ENCODE assay signal across 10 cellular contexts in the genomic region with DNA sequence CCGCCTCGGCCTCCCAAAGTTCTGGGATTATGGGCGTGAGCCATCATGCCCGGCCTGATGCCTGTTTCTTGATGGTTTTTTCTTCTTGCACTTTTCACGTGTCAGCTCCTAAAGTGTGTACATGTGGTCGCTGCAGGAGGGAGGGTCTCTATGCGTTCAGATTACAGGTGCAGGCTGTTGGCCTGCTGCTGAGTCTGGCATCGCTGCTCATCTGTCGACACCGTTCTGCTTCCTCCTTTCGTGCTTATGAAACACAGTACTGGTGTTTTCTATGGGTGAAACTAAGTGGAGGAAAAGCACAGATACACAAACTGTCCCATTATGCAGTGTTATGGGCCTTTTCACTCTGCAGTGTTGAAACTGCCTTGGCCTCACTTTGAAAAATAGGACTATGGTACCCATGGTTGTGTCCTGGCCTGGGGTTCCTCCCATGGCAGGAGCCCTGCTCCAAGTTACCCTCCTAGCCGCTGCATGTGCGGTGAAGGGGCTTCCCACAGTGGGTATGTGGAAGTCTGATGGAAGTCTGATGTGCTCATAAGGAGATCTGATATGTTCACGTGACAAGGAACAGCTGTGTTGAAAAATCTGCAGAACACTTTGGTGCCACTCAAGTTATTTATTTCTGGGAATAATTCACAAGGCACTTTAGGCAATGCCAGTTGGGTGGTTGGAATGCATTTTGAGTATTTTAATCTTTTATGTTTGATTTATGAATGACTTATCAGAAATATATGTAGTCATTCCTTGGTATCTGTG. TPM values are rescaled to one million over a fixed set of nuclear protein-coding genes. Genes with fewer than 3 reads are reported as not detected.
DNase-seq lines count a peak whose midpoint lies in the region; ATAC-seq and TF ChIP-seq lines count a peak whose summit lies in the region.
"Had no signal": no experiment of that assay in that cellular context is flagged by ENCODE, and none has a peak within 500 bp of the region (broad histone marks: within the 10 kb centered on the region; RNA-seq: fewer than 3 reads in every experiment).

No MANE protein-coding gene starts in this region.

- DNase-seq in activated CD8-positive, alpha-beta T cell treated with anti-CD3 and anti-CD28 coated beads for 36 hours: no peak
- no peak for DNase-seq in psoas muscle
- no peak for DNase-seq in ACHN
- no peak for DNase-seq in breast epithelium (ENCODE audit: low spot score in 2 of 2)
- DNase-seq: activated effector memory CD4-positive, alpha-beta T cell treated with Interleukin-2 at 50 U/mL for 16 hours; pancreas had no signal

- intact Hi-C loops in activated CD8-positive, alpha-beta T cell treated with anti-CD3 and anti-CD28 coated beads for 36 hours (cut with micrococcal nuclease): no loop called here
- intact Hi-C loops in psoas muscle (cut with DNase I) (no loop called here), breast epithelium (cut with DNase I; ENCODE audit: low total_unique reads) (no loop called here)

- H3K4me1 Mint-ChIP-seq in activated CD8-positive, alpha-beta T cell treated with anti-CD3 and anti-CD28 coated beads for 36 hours (ENCODE audit: low read depth): peaks cover 64% of the 10 kb centered on the region

- no peak overlapping the region for H3K4me3 Mint-ChIP-seq in activated CD8-positive, alpha-beta T cell treated with anti-CD3 and anti-CD28 coated beads for 36 hours

- H3K9me3 ChIP-seq in psoas muscle (no peaks in the 10 kb centered on the region), breast epithelium (no peaks in the 10 kb centered on the region)
- H3K9me3 ChIP-seq: pancreas had no signal

- TF ChIP-seq POLR2A in breast epithelium (IDR thresholded peaks at IDR 0.05): no peak

- TF ChIP-seq CTCF in activated CD8-positive, alpha-beta T cell treated with anti-CD3 and anti-CD28 coated beads for 36 hours (IDR thresholded peaks at IDR 0.05): no peak
- TF ChIP-seq CTCF in psoas muscle (IDR thresholded peaks at IDR 0.05) (no peak), breast epithelium (IDR thresholded peaks at IDR 0.05) (no peak)

- H3K9me3 Mint-ChIP-seq in activated CD8-positive, alpha-beta T cell treated with anti-CD3 and anti-CD28 coated beads for 36 hours: no peaks in the 10 kb centered on the region

- H3K4me3 ChIP-seq in psoas muscle (no peak overlapping the region), breast epithelium (no peak overlapping the region)
- H3K4me3 ChIP-seq: pancreas had no signal

- CTCF ChIA-PET in activated CD8-positive, alpha-beta T cell treated with anti-CD3 and anti-CD28 coated beads for 36 hours (lab: Charles Lee): interaction anchor here (0.7 to 1.8 kb wide), 3 partner anchors 9 to 41 kb away, joined by 3 read pairs; no protein-coding TSS in a partner anchor

- POLR2A ChIA-PET in activated CD8-positive, alpha-beta T cell treated with anti-CD3 and anti-CD28 coated beads for 36 hours (lab: Charles Lee): interaction anchor here (1.0 to 3.5 kb wide), 5 partner anchors 9 to 255 kb away, joined by 3 to 17 read pairs (median 6); a partner anchor contains a TSS

- H3K27me3 ChIP-seq in psoas muscle (ENCODE audit: insufficient read depth in 3 of 3, low read length in 2 of 3): no peaks in the 10 kb centered on the region
- no peaks in the 10 kb centered on the region for H3K27me3 ChIP-seq in breast epithelium
- H3K27me3 ChIP-seq: pancreas had no signal

- H3K4me1 ChIP-seq in psoas muscle (peaks cover 42% of the 10 kb centered on the region), breast epithelium (peaks cover 0 to 8% of the 10 kb centered on the region in 2 donors)

- 59 to 68% (median 67%) methylated on average over 14 of the region's 14 CpGs for WGBS in psoas muscle, 3 donors

- H3K27ac ChIP-seq in psoas muscle (peak overlapping the region; percentile 93), breast epithelium (no peak overlapping the region)

- no peaks in the 10 kb centered on the region for H3K27me3 Mint-ChIP-seq in activated CD8-positive, alpha-beta T cell treated with anti-CD3 and anti-CD28 coated beads for 36 hours

- H3K36me3 ChIP-seq in psoas muscle (ENCODE audit: insufficient read depth in 1 of 2, low read depth in 1 of 2): peaks cover 0 to 38% of the 10 kb centered on the region in 2 donors
- H3K36me3 ChIP-seq in breast epithelium: no peaks in the 10 kb centered on the region

- peaks cover 38% of the 10 kb centered on the region for H3K36me3 Mint-ChIP-seq in activated CD8-positive, alpha-beta T cell treated with anti-CD3 and anti-CD28 coated beads for 36 hours (ENCODE audit: low read depth)

- H3K27ac Mint-ChIP-seq in activated CD8-positive, alpha-beta T cell treated with anti-CD3 and anti-CD28 coated beads for 36 hours: peak overlapping the region; percentile 76

- in situ Hi-C loops in ACHN (cut with HindIII; ENCODE audit: low pct_ligation_motif_present, low pct_unique_long_range_greater_than_20kb, low sequenced_read_pairs): no loop called here

- ATAC-seq in GM18909 (IDR thresholded peaks at IDR 0.05; ENCODE audit: poor library complexity, unreplicated experiment) (peak; percentile 33), HG03066 (IDR thresholded peaks at IDR 0.05; ENCODE audit: low read depth, unreplicated experiment) (peak; percentile 36), psoas muscle (peak in 2 of 4 donors; percentile 11 to 15), HG02840 (IDR thresholded peaks at IDR 0.05; ENCODE audit: low FRiP score, unreplicated experiment) (no peak), GM21367 (IDR thresholded peaks at IDR 0.05; ENCODE audit: unreplicated experiment) (no peak)
- no peak for ATAC-seq in activated CD8-positive, alpha-beta T cell treated with anti-CD3 and anti-CD28 coated beads for 36 hours
- ATAC-seq: pancreas had no signal

RNA-seq across cellular contexts. Expression of a gene that starts 23.6 kb away (rescaled TPM):
- total RNA-seq in activated CD8-positive, alpha-beta T cell treated with anti-CD3 and anti-CD28 coated beads for 36 hours: 10 to 100 TPM; 78.6 to 85.6 TPM
- total RNA-seq in psoas muscle (100 to 1,000 TPM; 252 to 500 (median 326) TPM), breast epithelium (10 to 100 TPM; 45.7 to 67.5 (median 46.2) TPM)
- 100 to 1,000 TPM; 176 to 181 (median 179) TPM for polyA plus RNA-seq in psoas muscle

RNA-seq across cellular contexts. Expression of a gene that starts 48.0 kb away (rescaled TPM):
- 10 to 100 TPM; 74.6 to 76.2 TPM for total RNA-seq in activated CD8-positive, alpha-beta T cell treated with anti-CD3 and anti-CD28 coated beads for 36 hours
- total RNA-seq in psoas muscle (10 to 100 TPM; 43.1 to 64.4 (median 46.0) TPM), breast epithelium (100 to 1,000 TPM; 143 to 208 (median 171) TPM)
- 10 to 100 TPM; 29.8 to 49.0 (median 35.3) TPM for polyA plus RNA-seq in psoas muscle

RNA-seq across cellular contexts. Expression of a gene that starts 56.3 kb away (rescaled TPM):
- 10 to 100 TPM; 92.3 to 98.3 TPM for total RNA-seq in activated CD8-positive, alpha-beta T cell treated with anti-CD3 and anti-CD28 coated beads for 36 hours
- total RNA-seq in psoas muscle: 10 to 100 TPM; 44.0 to 72.1 (median 53.7) TPM
- polyA plus RNA-seq in psoas muscle: 10 to 100 TPM; 38.1 to 85.8 (median 67.8) TPM
- total RNA-seq in breast epithelium: 10 to 100 TPM; 48.6 to 61.9 (median 61.8) TPM

Comparison
In these comparisons a context has a peak if more than half of its experiments do, and no peak if none do; other contexts are left out.
1. ATAC-seq: peak in GM18909 (single experiment) and HG03066 (single experiment); none in activated CD8-positive, alpha-beta T cell treated with anti-CD3 and anti-CD28 coated beads for 36 hours (single experiment), HG02840 (single experiment) and GM21367 (single experiment).